25 cellular contexts compared by ENCODE assay signal in genomic region chr1:187655163-187655562, GRCh38.
DNase-seq lines count a peak whose midpoint lies in the region; ATAC-seq and TF ChIP-seq lines count a peak whose summit lies in the region.
"Had no signal": no experiment of that assay in that cellular context is flagged by ENCODE, and none has a peak within 500 bp of the region (broad histone marks: within the 10 kb centered on the region; RNA-seq: fewer than 3 reads in every experiment).

No MANE protein-coding gene starts in this region.

- no peaks in the 10 kb centered on the region for H3K9me3 ChIP-seq in RWPE2 (ENCODE audit: severe bottlenecking)
- H3K9me3 ChIP-seq: adrenal gland, neutrophil, Peyer's patch, spleen, thoracic aorta, vagina had no signal

- ATAC-seq in RWPE2 (ENCODE audit: low read depth) (peak; percentile 84), natural killer cell (no peak)
- ATAC-seq: CD8-positive, alpha-beta T cell had no signal

- DNase-seq in HCEC 1CT (peak; percentile 75), RWPE2 (ENCODE audit: low spot score) (no peak), epithelial cell of esophagus (ENCODE audit: low read depth) (peak; percentile 78), renal cortical epithelial cell (ENCODE audit: low read depth) (peak; percentile 16), natural killer cell (no peak), SKM-1 (lab: John Stamatoyannopoulos, UW; ENCODE audit: unreplicated experiment) (no peak), C1 segment of cervical spinal cord (lab: John Stamatoyannopoulos, UW) (no peak)
- DNase-seq: activated B cell treated with CpG ODN at 0.5 μM for 24 hours; activated CD4-positive, alpha-beta T cell treated with anti-CD3 and anti-CD28 coated beads, Interleukin-2, amount 50 U/mL, for 48 hours; activated CD8-positive, alpha-beta memory T cell treated with anti-CD3 and anti-CD28 coated beads, Interleukin-2, amount 50 U/mL, for 48 hours; activated effector memory CD4-positive, alpha-beta T cell treated with anti-CD3 and anti-CD28 coated beads, Interleukin-2, amount 50 U/mL, for 16 hours; adrenal gland; CD8-positive, alpha-beta T cell; NCI-H2081; NCI-H446; NK-92 treated with Interleukin-12 subunit alpha and Interleukin-12 subunit beta, amount 100 ng/mL, for 24 hours; Peyer's patch; spleen; stimulated activated CD4-positive, alpha-beta T cell treated with anti-CD3 and anti-CD28 coated beads, Interleukin-4, amount 100 ng/mL, for 1 hour; stimulated activated naive CD4-positive, alpha-beta T cell; T-helper 9 cell had no signal

- no peak overlapping the region for H3K4me3 Mint-ChIP-seq in natural killer cell
- H3K4me3 Mint-ChIP-seq: activated B cell treated with CpG ODN at 0.5 μM for 24 hours; CD8-positive, alpha-beta T cell; central memory CD8-positive, alpha-beta T cell had no signal

- no peaks in the 10 kb centered on the region for H3K36me3 ChIP-seq in RWPE2 (ENCODE audit: low read depth)
- H3K36me3 ChIP-seq: adrenal gland, neutrophil, Peyer's patch, spleen, thoracic aorta, vagina had no signal

- no peak overlapping the region for H3K4me3 ChIP-seq in RWPE2 (ENCODE audit: severe bottlenecking)
- H3K4me3 ChIP-seq in epithelial cell of esophagus (ENCODE audit: low read length), result no peak overlapping the region
- H3K4me3 ChIP-seq: adrenal gland, Peyer's patch, spleen, thoracic aorta, vagina had no signal

- no peaks in the 10 kb centered on the region for H3K4me1 Mint-ChIP-seq in natural killer cell
- H3K4me1 Mint-ChIP-seq: activated B cell treated with CpG ODN at 0.5 μM for 24 hours; central memory CD8-positive, alpha-beta T cell had no signal

- peak overlapping the region; percentile 73 for H3K27ac ChIP-seq in RWPE2 (ENCODE audit: poor library complexity, severe bottlenecking)
- H3K27ac ChIP-seq: adrenal gland, neutrophil, Peyer's patch, spleen, thoracic aorta, vagina had no signal

- H3K27me3 ChIP-seq in RWPE2 (ENCODE audit: insufficient read depth, poor library complexity, severe bottlenecking), result no peaks in the 10 kb centered on the region
- H3K27me3 ChIP-seq: adrenal gland, neutrophil, Peyer's patch, spleen, vagina had no signal

- H3K36me3 Mint-ChIP-seq in natural killer cell, result peaks cover 7% of the 10 kb centered on the region
- H3K36me3 Mint-ChIP-seq: CD8-positive, alpha-beta T cell had no signal

- H3K27me3 Mint-ChIP-seq in natural killer cell (ENCODE audit: low read depth in 2 of 2), result no peaks in the 10 kb centered on the region
- H3K27me3 Mint-ChIP-seq: activated B cell treated with CpG ODN at 0.5 μM for 24 hours; central memory CD8-positive, alpha-beta T cell had no signal

- peaks cover 9 to 14% of the 10 kb centered on the region in 2 donors for H3K9me3 Mint-ChIP-seq in natural killer cell
- H3K9me3 Mint-ChIP-seq: CD8-positive, alpha-beta T cell had no signal

- intact Hi-C loops in natural killer cell (cut with micrococcal nuclease), result no loop called here

- TF ChIP-seq CTCF in RWPE2 (IDR thresholded peaks at IDR 0.05; ENCODE audit: poor library complexity, severe bottlenecking), result no peak
- no peak for TF ChIP-seq CTCF in epithelial cell of esophagus (IDR thresholded peaks at IDR 0.05; ENCODE audit: insufficient read depth, low read depth, low read length, missing control alignments)
- TF ChIP-seq CTCF in natural killer cell (IDR thresholded peaks at IDR 0.05), result no peak

- H3K27ac Mint-ChIP-seq in natural killer cell, result no peak overlapping the region
- H3K27ac Mint-ChIP-seq: activated B cell treated with CpG ODN at 0.5 μM for 24 hours; CD8-positive, alpha-beta T cell had no signal

- H3K4me1 ChIP-seq in RWPE2 (ENCODE audit: insufficient read depth, poor library complexity, severe bottlenecking), result peaks cover 11% of the 10 kb centered on the region
- H3K4me1 ChIP-seq: adrenal gland, Peyer's patch, spleen, vagina had no signal

Comparison
In these comparisons a context has a peak if more than half of its experiments do, and no peak if none do; other contexts are left out.
1. DNase-seq: peak in HCEC 1CT (single experiment), epithelial cell of esophagus (single experiment) and renal cortical epithelial cell (single experiment); none in RWPE2 (single experiment), natural killer cell (single experiment), SKM-1 (single experiment) and C1 segment of cervical spinal cord (0 of 14).